Comparison of ENCODE assay signal across 1 cellular context in the genomic region with DNA sequence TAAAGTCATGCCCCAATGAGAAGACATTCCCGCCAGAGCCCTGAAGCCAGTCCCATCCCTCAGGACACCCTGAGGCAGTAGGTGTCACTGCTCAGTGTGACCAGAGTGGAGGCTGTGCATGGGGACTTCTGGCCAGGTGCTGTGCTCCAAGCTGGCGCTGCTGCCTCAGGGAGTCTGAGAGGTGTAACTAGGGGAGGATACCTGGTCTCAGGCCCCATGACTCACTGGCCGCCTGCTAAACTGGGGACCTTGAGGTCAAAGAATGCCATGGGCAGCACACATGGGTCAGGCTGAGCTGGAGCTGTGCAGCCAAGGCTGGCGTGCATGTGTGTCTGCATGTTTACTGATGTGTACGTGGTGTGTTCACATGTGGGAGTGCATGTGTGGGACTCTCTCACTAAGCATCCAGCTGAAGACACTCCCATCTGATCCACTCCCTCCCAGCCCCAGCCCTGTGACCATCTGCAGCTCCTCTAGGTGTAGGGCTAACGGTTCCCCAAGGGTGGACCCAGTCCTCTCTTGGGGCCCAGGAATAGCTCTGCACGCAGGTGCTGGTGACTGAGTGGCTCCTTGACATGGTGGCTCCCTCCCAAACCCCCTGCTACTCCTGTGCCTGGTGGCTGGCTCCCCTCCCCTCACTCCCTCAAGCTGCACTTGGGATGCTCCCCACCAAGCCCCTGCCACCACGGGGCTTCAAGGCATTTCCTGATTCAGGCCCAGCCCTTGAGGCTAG.
TF ChIP-seq lines count a peak whose summit lies in the region.

No MANE protein-coding gene starts in this region.

TF ChIP-seq in IMR-90, 13 proteins besides CTCF, POLR2A, EP300 and RAD21:
- TF ChIP-seq, protein P1, sequence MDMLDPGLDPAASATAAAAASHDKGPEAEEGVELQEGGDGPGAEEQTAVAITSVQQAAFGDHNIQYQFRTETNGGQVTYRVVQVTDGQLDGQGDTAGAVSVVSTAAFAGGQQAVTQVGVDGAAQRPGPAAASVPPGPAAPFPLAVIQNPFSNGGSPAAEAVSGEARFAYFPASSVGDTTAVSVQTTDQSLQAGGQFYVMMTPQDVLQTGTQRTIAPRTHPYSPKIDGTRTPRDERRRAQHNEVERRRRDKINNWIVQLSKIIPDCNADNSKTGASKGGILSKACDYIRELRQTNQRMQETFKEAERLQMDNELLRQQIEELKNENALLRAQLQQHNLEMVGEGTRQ (IDR thresholded peaks at IDR 0.05; ENCODE audit: low read depth, low read length): no peak
- no peak for TF ChIP-seq RFX5 (IDR thresholded peaks at IDR 0.05; ENCODE audit: low read depth, low read length)
- no peak for TF ChIP-seq NFE2L2 (IDR thresholded peaks at IDR 0.05; ENCODE audit: low read depth, low read length)
- no peak for TF ChIP-seq BHLHE40 (IDR thresholded peaks at IDR 0.05; ENCODE audit: low read depth, low read length)
- TF ChIP-seq, protein P2, sequence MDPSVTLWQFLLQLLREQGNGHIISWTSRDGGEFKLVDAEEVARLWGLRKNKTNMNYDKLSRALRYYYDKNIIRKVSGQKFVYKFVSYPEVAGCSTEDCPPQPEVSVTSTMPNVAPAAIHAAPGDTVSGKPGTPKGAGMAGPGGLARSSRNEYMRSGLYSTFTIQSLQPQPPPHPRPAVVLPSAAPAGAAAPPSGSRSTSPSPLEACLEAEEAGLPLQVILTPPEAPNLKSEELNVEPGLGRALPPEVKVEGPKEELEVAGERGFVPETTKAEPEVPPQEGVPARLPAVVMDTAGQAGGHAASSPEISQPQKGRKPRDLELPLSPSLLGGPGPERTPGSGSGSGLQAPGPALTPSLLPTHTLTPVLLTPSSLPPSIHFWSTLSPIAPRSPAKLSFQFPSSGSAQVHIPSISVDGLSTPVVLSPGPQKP (IDR thresholded peaks at IDR 0.05; ENCODE audit: borderline replicate concordance, low read depth, low read length): no peak
- no peak for TF ChIP-seq MAFK (IDR thresholded peaks at IDR 0.05; ENCODE audit: low read depth, low read length)
- no peak for TF ChIP-seq MAZ (IDR thresholded peaks at IDR 0.05; ENCODE audit: borderline replicate concordance, low read depth, low read length)
- no peak for TF ChIP-seq RCOR1 (IDR thresholded peaks at IDR 0.05; ENCODE audit: insufficient replicate concordance, low read length)
- no peak for TF ChIP-seq MXI1 (IDR thresholded peaks at IDR 0.05; ENCODE audit: borderline replicate concordance, low read depth, low read length)
- TF ChIP-seq CHD1 (IDR thresholded peaks at IDR 0.05; ENCODE audit: low read depth, low read length): no peak
- TF ChIP-seq FOS (IDR thresholded peaks at IDR 0.05; ENCODE audit: low read depth, low read length): no peak
- no peak for TF ChIP-seq CEBPB (IDR thresholded peaks at IDR 0.05; ENCODE audit: low read depth, low read length)
- no peak for TF ChIP-seq SMC3 (IDR thresholded peaks at IDR 0.05; ENCODE audit: low read depth, low read length)
